17 cellular contexts compared by ENCODE assay signal in genomic region chr10:26829810-26830515, GRCh38. TPM values are rescaled to one million over a fixed set of nuclear protein-coding genes. Genes with fewer than 3 reads are reported as not detected.
DNase-seq lines count a peak whose midpoint lies in the region; ATAC-seq, FAIRE-seq and TF ChIP-seq lines count a peak whose summit lies in the region.
"Had no signal": no experiment of that assay in that cellular context is flagged by ENCODE, and none has a peak within 500 bp of the region (broad histone marks: within the 10 kb centered on the region; RNA-seq: fewer than 3 reads in every experiment).

No MANE protein-coding gene starts in this region.

- peak overlapping the region; percentile 74 for H3K27ac Mint-ChIP-seq in activated CD4-positive, alpha-beta T cell treated with anti-CD3 and anti-CD28 coated beads, Interleukin-2, amount 10 ng/mL, durations not matched to agents 7 days and 5 days
- H3K27ac Mint-ChIP-seq in activated CD8-positive, alpha-beta T cell treated with anti-CD3 and anti-CD28 coated beads for 36 hours: peak overlapping the region; percentile 65
- peak overlapping the region; percentile 62 to 69 for H3K27ac Mint-ChIP-seq in natural killer cell treated with Interleukin-12 subunit alpha and Interleukin-12 subunit beta and Interleukin-15 and Interleukin-18, amount 100 ng/mL, for 72 hours
- H3K27ac Mint-ChIP-seq: stimulated activated memory B cell treated with anti-CD40 and anti-IgM and Interleukin-4, amounts not matched to agents 10 μg/mL and 1 μg/mL and 100 μg/mL, for 72 hours had no signal

- CTCF ChIA-PET in activated CD4-positive, alpha-beta T cell treated with anti-CD3 and anti-CD28 coated beads, Interleukin-2, amount 10 ng/mL, durations not matched to agents 7 days and 5 days (lab: Charles Lee): interaction anchor here (1.0 kb wide), 1 partner anchor 12 kb away, joined by 4 read pairs; no protein-coding TSS in a partner anchor
- CTCF ChIA-PET in activated CD8-positive, alpha-beta T cell treated with anti-CD3 and anti-CD28 coated beads for 36 hours (lab: Charles Lee): interaction anchor here (0.6 kb wide), 1 partner anchor 134 kb away, joined by 3 read pairs; no protein-coding TSS in a partner anchor

- POLR2A ChIA-PET in activated CD4-positive, alpha-beta T cell treated with anti-CD3 and anti-CD28 coated beads, Interleukin-2, amount 10 ng/mL, durations not matched to agents 7 days and 5 days (lab: Charles Lee): no interaction called here
- POLR2A ChIA-PET in activated CD8-positive, alpha-beta T cell treated with anti-CD3 and anti-CD28 coated beads for 36 hours (lab: Charles Lee): interaction anchor here (1.8 kb wide), 1 partner anchor 14 kb away, joined by 6 read pairs; no protein-coding TSS in a partner anchor

- H3K4me1 ChIP-seq in pancreas: no peaks in the 10 kb centered on the region

- no peaks in the 10 kb centered on the region for H3K27me3 Mint-ChIP-seq in activated CD4-positive, alpha-beta T cell treated with anti-CD3 and anti-CD28 coated beads, Interleukin-2, amount 10 ng/mL, durations not matched to agents 7 days and 5 days
- no peaks in the 10 kb centered on the region for H3K27me3 Mint-ChIP-seq in activated CD8-positive, alpha-beta T cell treated with anti-CD3 and anti-CD28 coated beads for 36 hours
- H3K27me3 Mint-ChIP-seq in natural killer cell treated with Interleukin-12 subunit alpha and Interleukin-12 subunit beta and Interleukin-15 and Interleukin-18, amount 100 ng/mL, for 72 hours: no peaks in the 10 kb centered on the region
- H3K27me3 Mint-ChIP-seq: stimulated activated memory B cell treated with anti-CD40 and anti-IgM and Interleukin-4, amounts not matched to agents 10 μg/mL and 1 μg/mL and 100 μg/mL, for 72 hours had no signal

- H3K27me3 ChIP-seq in pancreas: no peaks in the 10 kb centered on the region
- H3K27me3 ChIP-seq: spleen had no signal

- no peaks in the 10 kb centered on the region for H3K9me3 ChIP-seq in pancreas
- H3K9me3 ChIP-seq: spleen had no signal

- intact Hi-C loops in activated CD8-positive, alpha-beta T cell treated with anti-CD3 and anti-CD28 coated beads for 36 hours (cut with micrococcal nuclease): no loop called here
- intact Hi-C loops in pancreas (cut with DNase I): no loop called here

- no peak overlapping the region for H3K4me3 Mint-ChIP-seq in activated CD4-positive, alpha-beta T cell treated with anti-CD3 and anti-CD28 coated beads, Interleukin-2, amount 10 ng/mL, durations not matched to agents 7 days and 5 days
- no peak overlapping the region for H3K4me3 Mint-ChIP-seq in activated CD8-positive, alpha-beta T cell treated with anti-CD3 and anti-CD28 coated beads for 36 hours
- H3K4me3 Mint-ChIP-seq in natural killer cell treated with Interleukin-12 subunit alpha and Interleukin-12 subunit beta and Interleukin-15 and Interleukin-18, amount 100 ng/mL, for 72 hours: peak overlapping the region; percentile 16
- H3K4me3 Mint-ChIP-seq: stimulated activated memory B cell treated with anti-CD40 and anti-IgM and Interleukin-4, amounts not matched to agents 10 μg/mL and 1 μg/mL and 100 μg/mL, for 72 hours had no signal

- no peak overlapping the region for H3K27ac ChIP-seq in pancreas
- H3K27ac ChIP-seq: SK-N-MC, VCaP had no signal

- H3K4me3 ChIP-seq in Jurkat, Clone E6-1 (ENCODE audit: low read length): no peak overlapping the region
- H3K4me3 ChIP-seq in pancreas: no peak overlapping the region
- H3K4me3 ChIP-seq: SK-N-MC, spleen had no signal

- TF ChIP-seq CTCF in activated CD8-positive, alpha-beta T cell treated with anti-CD3 and anti-CD28 coated beads for 36 hours (IDR thresholded peaks at IDR 0.05): no peak
- TF ChIP-seq CTCF in pancreas (IDR thresholded peaks at IDR 0.05) (no peak), D721Med (IDR thresholded peaks at IDR 0.05; ENCODE audit: insufficient read depth, missing control alignments) (no peak)

- 96 to 98% methylated on average over 5 of the region's 5 CpGs for WGBS in pancreas, 2 donors

- peaks cover 35% of the 10 kb centered on the region for H3K36me3 Mint-ChIP-seq in activated CD4-positive, alpha-beta T cell treated with anti-CD3 and anti-CD28 coated beads, Interleukin-2, amount 10 ng/mL, durations not matched to agents 7 days and 5 days (ENCODE audit: low read depth)
- H3K36me3 Mint-ChIP-seq in activated CD8-positive, alpha-beta T cell treated with anti-CD3 and anti-CD28 coated beads for 36 hours (ENCODE audit: low read depth): peaks cover 23% of the 10 kb centered on the region
- no peaks in the 10 kb centered on the region for H3K36me3 Mint-ChIP-seq in natural killer cell treated with Interleukin-12 subunit alpha and Interleukin-12 subunit beta and Interleukin-15 and Interleukin-18, amount 100 ng/mL, for 72 hours

- no peak for DNase-seq in activated CD4-positive, alpha-beta T cell treated with anti-CD3 and anti-CD28 coated beads, Interleukin-2, amount 10 ng/mL, durations not matched to agents 7 days and 5 days
- no peak for DNase-seq in activated CD4-positive, alpha-beta T cell treated with anti-CD3 and anti-CD28 coated beads for 48 hours
- DNase-seq in Jurkat, Clone E6-1 (ENCODE audit: low read depth, low spot score): peak; percentile 48
- no peak for DNase-seq in activated CD8-positive, alpha-beta T cell treated with anti-CD3 and anti-CD28 coated beads for 36 hours
- no peak for DNase-seq in natural killer cell treated with Interleukin-12 subunit alpha and Interleukin-12 subunit beta and Interleukin-15 and Interleukin-18, amount 100 ng/mL, for 72 hours (ENCODE audit: low spot score)
- no peak for DNase-seq in pancreas
- no peak for DNase-seq in D721Med (ENCODE audit: insufficient read length, low spot score)
- no peak for DNase-seq in GM03348 (ENCODE audit: low spot score)
- DNase-seq: amygdala, left colon, NCI-H187, NCI-H510A treated with DMSO at 0.1 percent for 48 hours, PC-3, spleen had no signal

- FAIRE-seq in pancreas (lab: Jason Lieb, UNC) (no peak), D721Med (lab: Jason Lieb, UNC) (no peak)

- peaks cover 10% of the 10 kb centered on the region for H3K9me3 Mint-ChIP-seq in activated CD4-positive, alpha-beta T cell treated with anti-CD3 and anti-CD28 coated beads, Interleukin-2, amount 10 ng/mL, durations not matched to agents 7 days and 5 days
- no peaks in the 10 kb centered on the region for H3K9me3 Mint-ChIP-seq in activated CD8-positive, alpha-beta T cell treated with anti-CD3 and anti-CD28 coated beads for 36 hours
- H3K9me3 Mint-ChIP-seq in natural killer cell treated with Interleukin-12 subunit alpha and Interleukin-12 subunit beta and Interleukin-15 and Interleukin-18, amount 100 ng/mL, for 72 hours: no peaks in the 10 kb centered on the region
- H3K9me3 Mint-ChIP-seq: stimulated activated memory B cell treated with anti-CD40 and anti-IgM and Interleukin-4, amounts not matched to agents 10 μg/mL and 1 μg/mL and 100 μg/mL, for 72 hours had no signal

- H3K4me1 Mint-ChIP-seq in activated CD4-positive, alpha-beta T cell treated with anti-CD3 and anti-CD28 coated beads, Interleukin-2, amount 10 ng/mL, durations not matched to agents 7 days and 5 days: peaks cover 35% of the 10 kb centered on the region
- H3K4me1 Mint-ChIP-seq in activated CD8-positive, alpha-beta T cell treated with anti-CD3 and anti-CD28 coated beads for 36 hours (ENCODE audit: low read depth): peaks cover 52% of the 10 kb centered on the region
- H3K4me1 Mint-ChIP-seq in natural killer cell treated with Interleukin-12 subunit alpha and Interleukin-12 subunit beta and Interleukin-15 and Interleukin-18, amount 100 ng/mL, for 72 hours (ENCODE audit: low read depth in 2 of 2): peaks cover 46 to 54% of the 10 kb centered on the region in 2 donors

- ATAC-seq in activated CD8-positive, alpha-beta T cell treated with anti-CD3 and anti-CD28 coated beads for 36 hours: peak; percentile 39
- ATAC-seq in natural killer cell treated with Interleukin-12 subunit alpha and Interleukin-12 subunit beta and Interleukin-15 and Interleukin-18, amount 100 ng/mL, for 72 hours: peak in 1 of 2 donors; percentile 48
- ATAC-seq in pancreas: no peak
- ATAC-seq: left colon; PC-3; stimulated activated memory B cell treated with anti-CD40 and anti-IgM and Interleukin-4, amounts not matched to agents 10 μg/mL and 1 μg/mL and 100 μg/mL, for 72 hours had no signal

- no peaks in the 10 kb centered on the region for H3K36me3 ChIP-seq in pancreas
- H3K36me3 ChIP-seq: spleen had no signal

RNA-seq across cellular contexts. Expression of gene ABI1, which starts 30.8 kb away (rescaled TPM):
- total RNA-seq in activated CD4-positive, alpha-beta T cell treated with anti-CD3 and anti-CD28 coated beads, Interleukin-2, amount 10 ng/mL, durations not matched to agents 7 days and 5 days: 10 to 100 TPM; 59.7 to 65.2 TPM
- 45.2 TPM for polyA plus RNA-seq in Jurkat, Clone E6-1 (2012; ENCODE audit: insufficient read depth, insufficient read length)
- 10 to 100 TPM; 32.4 to 37.2 TPM for total RNA-seq in activated CD8-positive, alpha-beta T cell treated with anti-CD3 and anti-CD28 coated beads for 36 hours
- 10 to 100 TPM; 42.1 to 66.7 TPM for total RNA-seq in natural killer cell treated with Interleukin-12 subunit alpha and Interleukin-12 subunit beta and Interleukin-15 and Interleukin-18, amount 100 ng/mL, for 72 hours
- 10 to 100 TPM; 13.0 to 30.0 (median 19.2) TPM for total RNA-seq in pancreas
- 10 to 100 TPM; 13.1 to 18.1 TPM for polyA plus RNA-seq in pancreas
